Comparison of ENCODE assay signal across 24 cellular contexts in the genomic region with DNA sequence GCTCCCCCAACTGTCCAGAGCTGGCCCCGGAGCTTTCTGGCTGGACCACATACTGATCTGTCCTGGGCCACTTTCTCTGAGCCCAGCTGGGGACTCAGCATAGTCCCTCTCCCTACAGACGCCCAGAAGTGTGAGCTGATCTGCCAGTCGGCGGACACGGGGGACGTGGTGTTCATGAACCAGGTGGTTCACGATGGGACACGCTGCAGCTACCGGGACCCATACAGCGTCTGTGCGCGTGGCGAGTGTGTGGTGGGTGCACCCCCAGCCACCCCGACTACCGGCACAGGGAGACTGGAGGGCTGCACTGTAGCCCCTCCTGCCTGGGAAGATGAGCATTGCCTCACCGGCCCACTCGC. TPM values are rescaled to one million over a fixed set of nuclear protein-coding genes. Genes with fewer than 3 reads are reported as not detected.
"Had no signal": no experiment of that assay in that cellular context is flagged by ENCODE, and none has a peak within 500 bp of the region (broad histone marks: within the 10 kb centered on the region; RNA-seq: fewer than 3 reads in every experiment).

No MANE protein-coding gene starts in this region.

- H3K4me1 ChIP-seq: breast epithelium, parathyroid adenoma had no signal

- H3K36me3 ChIP-seq: breast epithelium, neutrophil, tibial artery had no signal

- H2AFZ ChIP-seq: parathyroid adenoma had no signal

- H3K27me3 ChIP-seq: breast epithelium, neutrophil, tibial artery had no signal

- H3K9me3 ChIP-seq: breast epithelium, neutrophil, tibial artery had no signal

- H3K9ac ChIP-seq: parathyroid adenoma had no signal

- DNase-seq: activated CD4-positive, alpha-beta T cell treated with anti-CD3 and anti-CD28 coated beads, Interleukin-2, amount 10 ng/mL, durations not matched to agents 7 days and 5 days; activated CD8-positive, alpha-beta T cell treated with anti-CD3 and anti-CD28 coated beads, Interleukin-2, amount 10 ng/mL, durations not matched to agents 7 days and 5 days; activated naive CD4-positive, alpha-beta T cell treated with Interleukin-2 at 50 U/mL for 16 hours; activated naive CD8-positive, alpha-beta T cell treated with anti-CD3 and anti-CD28 coated beads, Interleukin-2, amount 50 U/mL, for 24 hours; activated T-cell treated with anti-CD3 and anti-CD28 coated beads, Interleukin-2, amount 50 U/mL, for 24 hours; effector memory CD8-positive, alpha-beta T cell; foreskin fibroblast; naive thymus-derived CD4-positive, alpha-beta T cell; stimulated activated CD4-positive, alpha-beta T cell treated with anti-CD3 and anti-CD28 coated beads, Interleukin-12 subunit alpha, Interleukin-12 subunit beta, amount 100 ng/mL, for 4 hours; stimulated activated CD4-positive, alpha-beta T cell treated with anti-CD3 and anti-CD28 coated beads, Interleukin-1b, Interleukin-23, amount 100 ng/mL, for 48 hours; stimulated activated naive CD4-positive, alpha-beta T cell treated with Interleukin-2 at 50 U/mL for 16 hours; substantia nigra; tibial artery had no signal

- ATAC-seq: activated CD4-positive, CD25-positive, alpha-beta regulatory T cell treated with anti-CD3 and anti-CD28 coated beads, Interleukin-2, amount 50 U/mL, for 24 hours; activated naive CD8-positive, alpha-beta T cell treated with anti-CD3 and anti-CD28 coated beads, Interleukin-2, amount 50 U/mL, for 24 hours; effector memory CD8-positive, alpha-beta T cell; naive thymus-derived CD4-positive, alpha-beta T cell had no signal

- H3K9me3 Mint-ChIP-seq: activated CD4-positive, alpha-beta T cell treated with anti-CD3 and anti-CD28 coated beads, Interleukin-2, amount 10 ng/mL, durations not matched to agents 7 days and 5 days; activated naive CD8-positive, alpha-beta T cell treated with anti-CD3 and anti-CD28 coated beads, Interleukin-2, amount 50 U/mL, for 24 hours; activated T-cell treated with anti-CD3 and anti-CD28 coated beads, Interleukin-2, amount 50 U/mL, for 24 hours; activated T-helper 2 cell treated with anti-CD3 and anti-CD28 coated beads, Interferon-gamma antibody, Interleukin-2, Interleukin-4, amounts not matched to agents 10 μg/mL and 5 μg/mL and 100 μg/mL, durations not matched to agents 14 hours and 24 hours and 36 hours; effector memory CD8-positive, alpha-beta T cell; T-helper 1 cell treated with Interleukin-12 subunit alpha and Interleukin-12 subunit beta and Interleukin-4 antibody, amounts not matched to agents 30 μg/mL and 1 μg/mL, for 36 hours had no signal

- H3K4me3 ChIP-seq: breast epithelium, tibial artery had no signal

- H3K4me3 Mint-ChIP-seq: activated CD4-positive, alpha-beta T cell treated with anti-CD3 and anti-CD28 coated beads, Interleukin-2, amount 10 ng/mL, durations not matched to agents 7 days and 5 days; activated naive CD8-positive, alpha-beta T cell treated with anti-CD3 and anti-CD28 coated beads, Interleukin-2, amount 50 U/mL, for 24 hours; activated T-cell treated with anti-CD3 and anti-CD28 coated beads, Interleukin-2, amount 50 U/mL, for 24 hours; effector memory CD8-positive, alpha-beta T cell; T-helper 1 cell treated with Interleukin-12 subunit alpha and Interleukin-12 subunit beta and Interleukin-4 antibody, amounts not matched to agents 30 μg/mL and 1 μg/mL, for 36 hours had no signal

- H3K79me2 ChIP-seq: parathyroid adenoma had no signal

- H3K27me3 Mint-ChIP-seq: activated CD4-positive, alpha-beta T cell treated with anti-CD3 and anti-CD28 coated beads, Interleukin-2, amount 10 ng/mL, durations not matched to agents 7 days and 5 days; activated naive CD8-positive, alpha-beta T cell treated with anti-CD3 and anti-CD28 coated beads, Interleukin-2, amount 50 U/mL, for 24 hours; activated T-cell treated with anti-CD3 and anti-CD28 coated beads, Interleukin-2, amount 50 U/mL, for 24 hours; effector memory CD8-positive, alpha-beta T cell; naive thymus-derived CD4-positive, alpha-beta T cell had no signal

- H3K27ac ChIP-seq: breast epithelium, epithelial cell of prostate, neutrophil, tibial artery had no signal

- H3K27ac Mint-ChIP-seq: activated T-cell treated with anti-CD3 and anti-CD28 coated beads, Interleukin-2, amount 50 U/mL, for 24 hours; effector memory CD8-positive, alpha-beta T cell had no signal

RNA-seq across cellular contexts. Expression of a gene that starts 41.8 kb away (rescaled TPM):
- total RNA-seq: activated CD4-positive, alpha-beta T cell treated with anti-CD3 and anti-CD28 coated beads, Interleukin-2, amount 10 ng/mL, durations not matched to agents 7 days and 5 days; activated CD8-positive, alpha-beta T cell treated with anti-CD3 and anti-CD28 coated beads, Interleukin-2, amount 10 ng/mL, durations not matched to agents 7 days and 5 days; activated T-helper 2 cell treated with anti-CD3 and anti-CD28 coated beads, Interferon-gamma antibody, Interleukin-2, Interleukin-4, amounts not matched to agents 10 μg/mL and 5 μg/mL and 100 μg/mL, durations not matched to agents 14 hours and 24 hours and 36 hours; astrocyte; breast epithelium; glomerular endothelial cell; mononuclear cell; naive thymus-derived CD4-positive, alpha-beta T cell; renal cortical epithelial cell had no signal
- polyA plus RNA-seq: naive thymus-derived CD4-positive, alpha-beta T cell had no signal
